Comparison of ENCODE assay signal across 16 cellular contexts in genomic region chr12:106144847-106145246, GRCh38. TPM values are rescaled to one million over a fixed set of nuclear protein-coding genes. Genes with fewer than 3 reads are reported as not detected.
DNase-seq lines count a peak whose midpoint lies in the region; ATAC-seq, FAIRE-seq and TF ChIP-seq lines count a peak whose summit lies in the region.
"Had no signal": no experiment of that assay in that cellular context is flagged by ENCODE, and none has a peak within 500 bp of the region (broad histone marks: within the 10 kb centered on the region; RNA-seq: fewer than 3 reads in every experiment).

No MANE protein-coding gene starts in this region.

- H3K9ac ChIP-seq in GM12878 (ENCODE audit: control insufficient read depth, insufficient read depth, low read length) = no peak overlapping the region

- H3K36me3 ChIP-seq in GM12878 (ENCODE audit: control insufficient read depth in 2 of 2, insufficient read depth in 2 of 2, low read length in 1 of 2) = no peaks in the 10 kb centered on the region
- H3K36me3 ChIP-seq in osteoblast (ENCODE audit: insufficient read depth, low read length) = no peaks in the 10 kb centered on the region
- H3K36me3 ChIP-seq: lower lobe of right lung, vagina had no signal

- H3K4me3 Mint-ChIP-seq in activated T-cell treated with anti-CD3 and anti-CD28 coated beads, Interleukin-2, amount 50 U/mL, for 4 hours = no peak overlapping the region
- H3K4me3 Mint-ChIP-seq: stimulated activated naive B cell treated with anti-CD40 and anti-IgM and Interleukin-4, amounts not matched to agents 10 μg/mL and 1 μg/mL and 100 μg/mL, for 72 hours had no signal

- TF ChIP-seq EP300 in GM12878 (IDR thresholded peaks at IDR 0.05; ENCODE audit: borderline replicate concordance in 1 of 2, control insufficient read depth in 1 of 2, low read depth in 2 of 2, low read length in 2 of 2) = no peak

- WGBS in GM12878 (ENCODE audit: insufficient coverage, insufficient replicate concordance, low lambda C conversion rate, missing lambda C conversion rate) = 2% methylated on average over 2 of the region's 2 CpGs

- H4K20me1 ChIP-seq in GM12878 (ENCODE audit: control insufficient read depth, insufficient read depth) (no peaks in the 10 kb centered on the region; the same call in 1 of the 2 replicates), osteoblast (ENCODE audit: insufficient read depth, low read length) (peaks cover 10% of the 10 kb centered on the region)

- H3K4me1 Mint-ChIP-seq in activated T-cell treated with anti-CD3 and anti-CD28 coated beads, Interleukin-2, amount 50 U/mL, for 4 hours (ENCODE audit: low read depth) = peaks cover 2% of the 10 kb centered on the region
- H3K4me1 Mint-ChIP-seq: stimulated activated naive B cell treated with anti-CD40 and anti-IgM and Interleukin-4, amounts not matched to agents 10 μg/mL and 1 μg/mL and 100 μg/mL, for 72 hours had no signal

- RAD21 ChIA-PET in GM12878 (lab: Charles Lee; ENCODE audit: unreplicated experiment) = interaction anchor here (1.0 to 1.3 kb wide), 2 partner anchors 9 to 724 kb away, joined by 3 read pairs; no protein-coding TSS in a partner anchor

- peaks cover 53% of the 10 kb centered on the region for H3K27me3 Mint-ChIP-seq in activated T-cell treated with anti-CD3 and anti-CD28 coated beads, Interleukin-2, amount 50 U/mL, for 4 hours (ENCODE audit: low read depth)

- H3K4me1 ChIP-seq in GM12878 (ENCODE audit: control insufficient read depth, insufficient read depth, low read length) = no peaks in the 10 kb centered on the region
- peaks cover 31% of the 10 kb centered on the region for H3K4me1 ChIP-seq in osteoblast (ENCODE audit: insufficient read depth, low read length)

- SMC1A ChIA-PET in GM12878 (lab: Charles Lee; ENCODE audit: uncharacterized antibody, unreplicated experiment) = interaction anchor here (0.8 kb wide), 1 partner anchor 9 kb away, joined by 4 read pairs; no protein-coding TSS in a partner anchor

- intact Hi-C loops in GM12878 (cut with micrococcal nuclease; ENCODE audit: unreplicated experiment) = no loop called here

- no TSS peak for BruUV-seq in GM12878 (replicated peaks; lab: Mats Ljungman, UMichigan)

- TF ChIP-seq RAD21 in GM12878 (IDR thresholded peaks at IDR 0.05; ENCODE audit: insufficient read depth, low read depth, low read length) = no peak

- ATAC-seq in HG02870 (IDR thresholded peaks at IDR 0.05; ENCODE audit: unreplicated experiment) (peak; percentile 38), GM12878 (peak; percentile 65), HG02623 (IDR thresholded peaks at IDR 0.05; ENCODE audit: unreplicated experiment) (no peak)
- no peak for ATAC-seq in activated T-cell treated with anti-CD3 and anti-CD28 coated beads, Interleukin-2, amount 50 U/mL, for 4 hours
- ATAC-seq: lower lobe of right lung; sciatic nerve; stimulated activated naive B cell treated with anti-CD40 and anti-IgM and Interleukin-4, amounts not matched to agents 10 μg/mL and 1 μg/mL and 100 μg/mL, for 72 hours had no signal

- in situ Hi-C loops in GM12878 (cut with MboI) = no loop called here

- H2AFZ ChIP-seq in GM12878 (ENCODE audit: control insufficient read depth, low read depth, low read length) (no peak overlapping the region), osteoblast (ENCODE audit: low read length) (no peak overlapping the region)

- H3K4me2 ChIP-seq in GM12878 (ENCODE audit: control insufficient read depth, insufficient read depth) = no peak overlapping the region
- peak overlapping the region; percentile 6 for H3K4me2 ChIP-seq in osteoblast (ENCODE audit: insufficient read depth, low read length)

- FAIRE-seq in GM12878 (lab: Jason Lieb, UNC) = no peak

- POLR2A ChIA-PET in GM10248 (lab: Yijun Ruan, JAX) = no interaction called here
- POLR2A ChIA-PET in GM12878 (lab: Charles Lee) = no interaction called here
- POLR2A ChIA-PET in HEK293T (lab: Yijun Ruan, JAX) = no interaction called here

- H3K27ac ChIP-seq in GM12878 (ENCODE audit: control insufficient read depth, insufficient read depth) (no peak overlapping the region), osteoblast (ENCODE audit: low read depth, low read length) (peak overlapping the region; percentile 36)
- H3K27ac ChIP-seq: lower lobe of right lung, vagina had no signal

- CTCF ChIA-PET in GM10248 (lab: Yijun Ruan, JAX) (interaction anchor here (1.0 to 4.0 kb wide), 2 partner anchors 8 to 9 kb away, joined by 3 to 16 read pairs; no protein-coding TSS in a partner anchor), GM12878 (lab: Yijun Ruan, JAX) (interaction anchor here (1.2 to 1.7 kb wide), 4 partner anchors 8 to 440 kb away, joined by 3 to 4 read pairs (median 4); no protein-coding TSS in a partner anchor), HEK293T (lab: Yijun Ruan, JAX) (interaction anchor here (0.5 kb wide), 1 partner anchor 76 kb away, joined by 13 read pairs; no protein-coding TSS in a partner anchor)

- peaks cover under 1 to 9% of the 10 kb centered on the region in 2 experiments for H3K27me3 ChIP-seq in GM12878 (replicated peaks in 1 of 2; ENCODE audit: control insufficient read depth in 2 of 2, insufficient read depth in 2 of 2, low read length in 1 of 2)
- no peaks in the 10 kb centered on the region for H3K27me3 ChIP-seq in osteoblast (ENCODE audit: insufficient read depth, low read length)
- H3K27me3 ChIP-seq: vagina had no signal

- no peaks in the 10 kb centered on the region for H3K9me3 Mint-ChIP-seq in activated T-cell treated with anti-CD3 and anti-CD28 coated beads, Interleukin-2, amount 50 U/mL, for 4 hours
- H3K9me3 Mint-ChIP-seq: stimulated activated naive B cell treated with anti-CD40 and anti-IgM and Interleukin-4, amounts not matched to agents 10 μg/mL and 1 μg/mL and 100 μg/mL, for 72 hours had no signal

- H3K36me3 Mint-ChIP-seq in activated T-cell treated with anti-CD3 and anti-CD28 coated beads, Interleukin-2, amount 50 U/mL, for 4 hours (ENCODE audit: insufficient read depth) = no peaks in the 10 kb centered on the region
- H3K36me3 Mint-ChIP-seq: CD14-positive monocyte; stimulated activated naive B cell treated with anti-CD40 and anti-IgM and Interleukin-4, amounts not matched to agents 10 μg/mL and 1 μg/mL and 100 μg/mL, for 72 hours had no signal

- H3K4me3 ChIP-seq in GM12878 (no peak overlapping the region), osteoblast (ENCODE audit: insufficient read depth, low read length) (no peak overlapping the region)
- H3K4me3 ChIP-seq: lower lobe of right lung, vagina had no signal

- no peak for TF ChIP-seq POLR2A in GM12878 (IDR thresholded peaks at IDR 0.05; ENCODE audit: low read depth, low read length)

- TF ChIP-seq CTCF in GM10248 (IDR thresholded peaks at IDR 0.05; ENCODE audit: control extremely low read depth, extremely low read depth, low read depth, missing control alignments) (no peak), GM12878 (IDR thresholded peaks at IDR 0.05 in 2 of 3, conservative IDR thresholded peaks at IDR 0.05 in 1 of 3; ENCODE audit: control insufficient read depth in 2 of 3, extremely low read depth in 1 of 3, insufficient read depth in 1 of 3, low read depth in 3 of 3, low read length in 3 of 3) (no peak), osteoblast (IDR thresholded peaks at IDR 0.05; ENCODE audit: extremely low read depth, low read depth, low read length) (no peak)

- no peaks in the 10 kb centered on the region; the same call in 2 of the 3 replicates for H3K9me3 ChIP-seq in GM12878 (replicated peaks; ENCODE audit: control insufficient read depth, insufficient read depth, low read length)
- no peaks in the 10 kb centered on the region for H3K9me3 ChIP-seq in osteoblast (ENCODE audit: low read depth, low read length)
- H3K9me3 ChIP-seq: lower lobe of right lung, vagina had no signal

- H3K79me2 ChIP-seq in GM12878 (ENCODE audit: control insufficient read depth, insufficient read depth, low read length) (no peaks in the 10 kb centered on the region), osteoblast (ENCODE audit: insufficient read depth, low read length) (peaks cover 26% of the 10 kb centered on the region)

- DNase-seq in GM10248 (ENCODE audit: extremely low spot score) = peak; percentile 32
- DNase-seq in GM12878 (ENCODE audit: low read depth, low spot score) = no peak
- peak; percentile 90 for DNase-seq in osteoblast (ENCODE audit: insufficient read length, low spot score, missing footprints)
- DNase-seq in HEK293T (ENCODE audit: extremely low spot score) = no peak
- no peak for DNase-seq in NCI-H510A treated with DMSO at 0.1 percent for 48 hours (lab: John Stamatoyannopoulos, UW)
- no peak for DNase-seq in activated T-cell treated with anti-CD3 and anti-CD28 coated beads, Interleukin-2, amount 50 U/mL, for 4 hours
- DNase-seq: activated CD4-positive, CD25-positive, alpha-beta regulatory T cell; activated naive CD4-positive, alpha-beta T cell treated with anti-CD3 and anti-CD28 coated beads, Interleukin-2, amount 50 U/mL, for 16 hours; lower lobe of right lung; stimulated activated CD4-positive, alpha-beta T cell treated with anti-CD3 and anti-CD28 coated beads, Interleukin-4, amount 100 ng/mL, for 4 hours; stimulated activated naive B cell treated with anti-CD40 and anti-IgM and Interleukin-4, amounts not matched to agents 10 μg/mL and 1 μg/mL and 100 μg/mL, for 72 hours had no signal

TF ChIP-seq in GM12878, 131 proteins besides CTCF, POLR2A, EP300 and RAD21 (continues in another document):
- TF ChIP-seq NFYA (IDR thresholded peaks at IDR 0.05; ENCODE audit: borderline replicate concordance, low read depth, low read length) = no peak

TF ChIP-seq in HEK293T, 16 proteins besides CTCF, POLR2A, EP300 and RAD21 (continues in another document):
- TF ChIP-seq FOXA1 (IDR thresholded peaks at IDR 0.05) = no peak
- no peak for TF ChIP-seq CTBP1 (IDR thresholded peaks at IDR 0.05; ENCODE audit: borderline replicate concordance)

RNA-seq across cellular contexts. Expression of gene NUAK1, which starts 6.1 kb away (rescaled TPM):
- not detected in 2 replicates for total RNA-seq in GM12878 (2013; cell fraction: nucleolus; rRNA removed)
- 0.11 and 0.76 TPM in 2 replicates for total RNA-seq in GM12878 (2014; rRNA removed)
- 0.09 and 0.23 TPM in 2 replicates for total RNA-seq in GM12878 (2014; rRNA removed; fragmentation: Illumina TruSeq; extraction: Trizol)
- 0.08 and 0.27 TPM in 2 replicates for total RNA-seq in GM12878 (2021)
- polyA plus RNA-seq in GM12878 (2011; ENCODE audit: low read depth) = not detected
- 0.42 and 0.46 TPM in 2 replicates for polyA plus RNA-seq in GM12878 (2011; rRNA removed)
- 0.37 and 0.43 TPM in 2 replicates for polyA plus RNA-seq in GM12878 (2011; cell fraction: cytosol; rRNA removed)
- 0.42 and 0.48 TPM in 2 replicates for polyA plus RNA-seq in GM12878 (2011; cell fraction: nucleus; rRNA removed)
- polyA plus RNA-seq in GM12878 (2012) = not detected in 2 replicates
- polyA plus RNA-seq in GM12878 (2014; fragmentation: Illumina TruSeq; extraction: Trizol) = 0.06 TPM in 1 of 2 replicates, not detected in the other
- polyA plus RNA-seq in GM12878 (2014; fragmentation: Nextera tagmentation; extraction: Ambion mirVana) = under 1 TPM; 0.03 to 0.04 TPM
- polyA plus RNA-seq in GM12878 (2014; rRNA removed) = 0.05 and 0.08 TPM in 2 replicates
- not detected for polyA plus RNA-seq in GM12878 (2016; fragmentation: Nextera tagmentation; extraction: Ambion mirVana)
- 0.80 and 0.88 TPM in 2 replicates for polyA minus RNA-seq in GM12878 (2011; rRNA and poly(A)+ RNA removed)
- 0.27 and 1.2 TPM in 2 replicates for polyA minus RNA-seq in GM12878 (2011; cell fraction: cytosol; rRNA and poly(A)+ RNA removed)
- polyA minus RNA-seq in GM12878 (2011; cell fraction: nucleus; rRNA and poly(A)+ RNA removed) = 0.48 and 0.60 TPM in 2 replicates
- total RNA-seq in osteoblast = 17.1 and 21.7 TPM in 2 replicates
- total RNA-seq in activated T-cell treated with anti-CD3 and anti-CD28 coated beads, Interleukin-2, amount 50 U/mL, for 4 hours = under 1 TPM in 2 of 3 donors, not detected in 1; 0.03 to 0.05 TPM
- polyA plus RNA-seq: CD14-positive monocyte had no signal

Comparison
In these comparisons a context has a peak if more than half of its experiments do, and no peak if none do; other contexts are left out.
1. DNase-seq: peak in GM10248 (single experiment) and osteoblast (single experiment); none in GM12878 (single experiment), HEK293T (single experiment), NCI-H510A treated with DMSO at 0.1 percent for 48 hours (single experiment) and activated T-cell treated with anti-CD3 and anti-CD28 coated beads, Interleukin-2, amount 50 U/mL, for 4 hours (single experiment).
2. ATAC-seq: peak in HG02870 (single experiment) and GM12878 (single experiment); none in HG02623 (single experiment) and activated T-cell treated with anti-CD3 and anti-CD28 coated beads, Interleukin-2, amount 50 U/mL, for 4 hours (0 of 2).
3. RNA of gene NUAK1, which starts 6.1 kb away (total RNA-seq): 17.1 to 21.7 TPM in osteoblast; 0.08 to 0.76 TPM in GM12878 and 0.03 to 0.05 TPM in activated T-cell treated with anti-CD3 and anti-CD28 coated beads, Interleukin-2, amount 50 U/mL, for 4 hours; every median in the first group is over 10 times any median in the second.